ENCODE assay signal across 17 cellular contexts in genomic region chr10:22570733-22571430, GRCh38.
DNase-seq lines count a peak whose midpoint lies in the region; ATAC-seq and FAIRE-seq lines count a peak whose summit lies in the region.
"Had no signal": no experiment of that assay in that cellular context is flagged by ENCODE, and none has a peak within 500 bp of the region (broad histone marks: within the 10 kb centered on the region; RNA-seq: fewer than 3 reads in every experiment).

No MANE protein-coding gene starts in this region.

- peak; percentile 74 for ATAC-seq in HG02759 (IDR thresholded peaks at IDR 0.05; ENCODE audit: unreplicated experiment)
- ATAC-seq in activated naive CD4-positive, alpha-beta T cell treated with anti-CD3 and anti-CD28 coated beads, Interleukin-2, amount 50 U/mL, for 72 hours: peak; percentile 83 to 97
- ATAC-seq: esophagus mucosa had no signal

- H3K9me3 ChIP-seq in small intestine (ENCODE audit: control insufficient read depth, low read depth): no peaks in the 10 kb centered on the region

- H3K4me1 ChIP-seq in small intestine (ENCODE audit: control insufficient read depth in 2 of 2, insufficient read depth in 1 of 2, low read depth in 1 of 2, low read length in 1 of 2): no peaks in the 10 kb centered on the region

- no peaks in the 10 kb centered on the region for H3K9me3 Mint-ChIP-seq in activated naive CD4-positive, alpha-beta T cell treated with anti-CD3 and anti-CD28 coated beads, Interleukin-2, amount 50 U/mL, for 72 hours

- H3K27ac Mint-ChIP-seq in activated naive CD4-positive, alpha-beta T cell treated with anti-CD3 and anti-CD28 coated beads, Interleukin-2, amount 50 U/mL, for 72 hours: peak overlapping the region; percentile 22 to 26

- peaks cover 24 to 38% of the 10 kb centered on the region in 2 donors for H3K36me3 Mint-ChIP-seq in activated naive CD4-positive, alpha-beta T cell treated with anti-CD3 and anti-CD28 coated beads, Interleukin-2, amount 50 U/mL, for 72 hours

- FAIRE-seq in small intestine (lab: Jason Lieb, UNC): no peak
- FAIRE-seq: H1 had no signal

- H3K27me3 ChIP-seq in small intestine (ENCODE audit: control insufficient read depth in 2 of 2, insufficient read depth in 2 of 2, low read length in 2 of 2): no peaks in the 10 kb centered on the region

- 65 to 81% (median 70%) methylated on average over 6 of the region's 6 CpGs for WGBS in small intestine, 3 donors

- DNase-seq in activated gamma-delta T cell treated with Interleukin-2 at 50 U/mL for 16 hours: peak; percentile 34
- DNase-seq in activated gamma-delta T cell (lab: John Stamatoyannopoulos, UW): no peak
- peak in 1 of 2 donors; percentile 31 for DNase-seq in activated naive CD4-positive, alpha-beta T cell treated with anti-CD3 and anti-CD28 coated beads, Interleukin-2, amount 50 U/mL, for 72 hours (ENCODE audit: low spot score in 2 of 2)
- DNase-seq in small intestine: peak; percentile 37
- DNase-seq in NCI-H2081 (lab: John Stamatoyannopoulos, UW): no peak
- DNase-seq in OCI-M1 (lab: John Stamatoyannopoulos, UW): no peak
- no peak for DNase-seq in SKM-1 treated with dmso at 0.1 percent for 144 hours (lab: John Stamatoyannopoulos, UW; ENCODE audit: unreplicated experiment)
- DNase-seq: KBM-7; MV-4-11; NCI-H187; NCI-H446; NK-92 treated with Interleukin-12 subunit alpha and Interleukin-12 subunit beta, amount 100 ng/mL, for 24 hours; nucleus accumbens; retina had no signal

- H3K4me3 ChIP-seq in small intestine (ENCODE audit: low read depth in 1 of 2, low read length in 2 of 2): no peak overlapping the region

- no peak overlapping the region for H3K27ac ChIP-seq in small intestine (ENCODE audit: low read depth in 1 of 2, low read length in 1 of 2)

- no peaks in the 10 kb centered on the region for H3K36me3 ChIP-seq in small intestine (ENCODE audit: control insufficient read depth in 2 of 2, insufficient read depth in 2 of 2, low read length in 2 of 2)

Comparison
In these comparisons a context has a peak if more than half of its experiments do, and no peak if none do; other contexts are left out.
1. DNase-seq: peak in activated gamma-delta T cell treated with Interleukin-2 at 50 U/mL for 16 hours (single experiment) and small intestine (single experiment); none in activated gamma-delta T cell (single experiment), NCI-H2081 (0 of 2), OCI-M1 (single experiment) and SKM-1 treated with dmso at 0.1 percent for 144 hours (single experiment).